ENCODE assay signal across 33 cellular contexts in genomic region chr6:81238390-81238789, GRCh38.
"Had no signal": no experiment of that assay in that cellular context is flagged by ENCODE, and none has a peak within 500 bp of the region (broad histone marks: within the 10 kb centered on the region; RNA-seq: fewer than 3 reads in every experiment).

No MANE protein-coding gene starts in this region.

- H3K4me1 ChIP-seq: adrenal gland, body of pancreas, breast epithelium had no signal

- H3K27ac ChIP-seq: adrenal gland, body of pancreas, brain microvascular endothelial cell, breast epithelium, VCaP had no signal

- H3K27ac Mint-ChIP-seq: activated B cell treated with CpG ODN at 0.5 μM for 24 hours; activated CD4-positive, alpha-beta memory T cell treated with anti-CD3 and anti-CD28 coated beads for 36 hours; activated CD4-positive, alpha-beta T cell treated with anti-CD3 and anti-CD28 coated beads, Interleukin-2, amount 10 ng/mL, durations not matched to agents 24 days and 14 days; activated CD8-positive, alpha-beta T cell treated with anti-CD3 and anti-CD28 coated beads for 36 hours; activated naive CD4-positive, alpha-beta T cell treated with anti-CD3 and anti-CD28 coated beads, Interleukin-2, amount 10 ng/mL, durations not matched to agents 7 days and 5 days; activated naive CD4-positive, alpha-beta T cell treated with anti-CD3 and anti-CD28 coated beads, Interleukin-2, amount 50 U/mL, for 24 hours; activated naive CD8-positive, alpha-beta T cell; activated naive CD8-positive, alpha-beta T cell treated with anti-CD3 and anti-CD28 coated beads, Interleukin-2, amount 10 ng/mL, durations not matched to agents 7 days and 5 days; activated naive CD8-positive, alpha-beta T cell treated with anti-CD3 and anti-CD28 coated beads, Interleukin-2, amount 50 U/mL, for 24 hours; activated T-helper 2 cell treated with anti-CD3 and anti-CD28 coated beads, Interferon-gamma antibody, Interleukin-2, Interleukin-4, amounts not matched to agents 10 μg/mL and 5 μg/mL and 100 μg/mL, durations not matched to agents 14 hours and 24 hours and 36 hours; T-helper 1 cell treated with Interleukin-12 subunit alpha and Interleukin-12 subunit beta and Interleukin-4 antibody, amounts not matched to agents 30 μg/mL and 1 μg/mL, for 36 hours; T-helper 2 cell treated with Interferon-gamma antibody and Interleukin-4, amounts not matched to agents 5 μg/mL and 100 μg/mL, for 36 hours had no signal

- H3K27me3 ChIP-seq: adrenal gland, body of pancreas, brain microvascular endothelial cell, breast epithelium had no signal

- H3K36me3 Mint-ChIP-seq: activated CD4-positive, alpha-beta memory T cell treated with anti-CD3 and anti-CD28 coated beads for 36 hours; activated naive CD4-positive, alpha-beta T cell treated with anti-CD3 and anti-CD28 coated beads, Interleukin-2, amount 10 ng/mL, durations not matched to agents 7 days and 5 days; activated naive CD4-positive, alpha-beta T cell treated with anti-CD3 and anti-CD28 coated beads, Interleukin-2, amount 50 U/mL, for 24 hours; activated naive CD8-positive, alpha-beta T cell; activated naive CD8-positive, alpha-beta T cell treated with anti-CD3 and anti-CD28 coated beads, Interleukin-2, amount 10 ng/mL, durations not matched to agents 7 days and 5 days had no signal

- DNase-seq: activated B cell treated with CpG ODN at 0.5 μM for 24 hours; activated CD4-positive, alpha-beta memory T cell treated with anti-CD3 and anti-CD28 coated beads for 36 hours; activated CD4-positive, alpha-beta T cell treated with anti-CD3 and anti-CD28 coated beads for 4 hours; activated CD4-positive, alpha-beta T cell treated with anti-CD3 and anti-CD28 coated beads, Interleukin-2, amount 10 ng/mL, durations not matched to agents 24 days and 14 days; activated CD4-positive, alpha-beta T cell treated with anti-CD3 and anti-CD28 coated beads, Interleukin-2, amount 50 U/mL, for 1 hour; activated CD4-positive, alpha-beta T cell treated with anti-CD3 and anti-CD28 coated beads, Interleukin-2, amount 50 U/mL, for 4 hours; activated CD4-positive, CD25-positive, alpha-beta regulatory T cell treated with anti-CD3 and anti-CD28 coated beads, Interleukin-2, amount 50 U/mL, for 72 hours; activated CD8-positive, alpha-beta memory T cell treated with anti-CD3 and anti-CD28 coated beads, Interleukin-2, amount 50 U/mL, for 4 hours; activated CD8-positive, alpha-beta T cell treated with anti-CD3 and anti-CD28 coated beads for 36 hours; activated effector memory CD4-positive, alpha-beta T cell treated with Interleukin-2 at 50 U/mL for 16 hours; activated gamma-delta T cell; activated naive CD4-positive, alpha-beta T cell treated with anti-CD3 and anti-CD28 coated beads, Interleukin-2, amount 10 ng/mL, durations not matched to agents 7 days and 5 days; activated naive CD4-positive, alpha-beta T cell treated with Interleukin-2 at 50 U/mL for 16 hours; activated naive CD8-positive, alpha-beta T cell treated with anti-CD3 and anti-CD28 coated beads, Interleukin-2, amount 10 ng/mL, durations not matched to agents 7 days and 5 days; activated naive CD8-positive, alpha-beta T cell treated with anti-CD3 and anti-CD28 coated beads, Interleukin-2, amount 50 U/mL, for 24 hours; activated T-cell treated with anti-CD3 and anti-CD28 coated beads for 4 hours; activated T-cell treated with anti-CD3 and anti-CD28 coated beads, Interleukin-2, amount 50 U/mL, for 1 hour; activated T-cell treated with anti-CD3 and anti-CD28 coated beads, Interleukin-2, amount 50 U/mL, for 4 hours; adrenal gland; amniotic stem cell; aorta; body of pancreas; brain microvascular endothelial cell; central memory CD4-positive, alpha-beta T cell; T-helper 2 cell; T-helper 9 cell had no signal

- H3K9me3 ChIP-seq: adrenal gland, body of pancreas, breast epithelium had no signal

- H3K4me3 ChIP-seq: adrenal gland, body of pancreas, breast epithelium had no signal

- H3K36me3 ChIP-seq: adrenal gland, brain microvascular endothelial cell, breast epithelium had no signal

- H3K9me3 Mint-ChIP-seq: activated B cell treated with CpG ODN at 0.5 μM for 24 hours; activated CD4-positive, alpha-beta T cell treated with anti-CD3 and anti-CD28 coated beads, Interleukin-2, amount 10 ng/mL, durations not matched to agents 24 days and 14 days; activated CD8-positive, alpha-beta T cell treated with anti-CD3 and anti-CD28 coated beads for 36 hours; activated naive CD4-positive, alpha-beta T cell treated with anti-CD3 and anti-CD28 coated beads, Interleukin-2, amount 10 ng/mL, durations not matched to agents 7 days and 5 days; activated naive CD4-positive, alpha-beta T cell treated with anti-CD3 and anti-CD28 coated beads, Interleukin-2, amount 50 U/mL, for 24 hours; activated naive CD8-positive, alpha-beta T cell treated with anti-CD3 and anti-CD28 coated beads, Interleukin-2, amount 10 ng/mL, durations not matched to agents 7 days and 5 days; activated naive CD8-positive, alpha-beta T cell treated with anti-CD3 and anti-CD28 coated beads, Interleukin-2, amount 50 U/mL, for 24 hours; activated T-cell treated with anti-CD3 and anti-CD28 coated beads, Interleukin-2, amount 50 U/mL, for 4 hours; T-helper 2 cell treated with Interferon-gamma antibody and Interleukin-4, amounts not matched to agents 5 μg/mL and 100 μg/mL, for 36 hours had no signal

- H3K4me1 Mint-ChIP-seq: activated B cell treated with CpG ODN at 0.5 μM for 24 hours; activated CD4-positive, alpha-beta T cell treated with anti-CD3 and anti-CD28 coated beads, Interleukin-2, amount 10 ng/mL, durations not matched to agents 24 days and 14 days; activated naive CD4-positive, alpha-beta T cell treated with anti-CD3 and anti-CD28 coated beads, Interleukin-2, amount 10 ng/mL, durations not matched to agents 7 days and 5 days; activated naive CD4-positive, alpha-beta T cell treated with anti-CD3 and anti-CD28 coated beads, Interleukin-2, amount 50 U/mL, for 24 hours; activated naive CD8-positive, alpha-beta T cell treated with anti-CD3 and anti-CD28 coated beads, Interleukin-2, amount 10 ng/mL, durations not matched to agents 7 days and 5 days; activated naive CD8-positive, alpha-beta T cell treated with anti-CD3 and anti-CD28 coated beads, Interleukin-2, amount 50 U/mL, for 24 hours had no signal

- H3K27me3 Mint-ChIP-seq: activated B cell treated with CpG ODN at 0.5 μM for 24 hours; activated CD4-positive, alpha-beta memory T cell treated with anti-CD3 and anti-CD28 coated beads for 36 hours; activated CD4-positive, alpha-beta T cell treated with anti-CD3 and anti-CD28 coated beads, Interleukin-2, amount 10 ng/mL, durations not matched to agents 24 days and 14 days; activated CD8-positive, alpha-beta T cell treated with anti-CD3 and anti-CD28 coated beads for 36 hours; activated naive CD4-positive, alpha-beta T cell treated with anti-CD3 and anti-CD28 coated beads, Interleukin-2, amount 10 ng/mL, durations not matched to agents 7 days and 5 days; activated naive CD4-positive, alpha-beta T cell treated with anti-CD3 and anti-CD28 coated beads, Interleukin-2, amount 50 U/mL, for 24 hours; activated naive CD8-positive, alpha-beta T cell; activated naive CD8-positive, alpha-beta T cell treated with anti-CD3 and anti-CD28 coated beads, Interleukin-2, amount 10 ng/mL, durations not matched to agents 7 days and 5 days; activated naive CD8-positive, alpha-beta T cell treated with anti-CD3 and anti-CD28 coated beads, Interleukin-2, amount 50 U/mL, for 24 hours had no signal

- ATAC-seq: activated CD8-positive, alpha-beta T cell treated with anti-CD3 and anti-CD28 coated beads for 36 hours; activated naive CD8-positive, alpha-beta T cell treated with anti-CD3 and anti-CD28 coated beads, Interleukin-2, amount 50 U/mL, for 24 hours; activated T-cell treated with anti-CD3 and anti-CD28 coated beads, Interleukin-2, amount 50 U/mL, for 4 hours; body of pancreas had no signal

- H3K4me3 Mint-ChIP-seq: activated B cell treated with CpG ODN at 0.5 μM for 24 hours; activated CD4-positive, alpha-beta memory T cell treated with anti-CD3 and anti-CD28 coated beads for 36 hours; activated CD4-positive, alpha-beta T cell treated with anti-CD3 and anti-CD28 coated beads, Interleukin-2, amount 10 ng/mL, durations not matched to agents 24 days and 14 days; activated CD8-positive, alpha-beta T cell treated with anti-CD3 and anti-CD28 coated beads for 36 hours; activated naive CD4-positive, alpha-beta T cell treated with anti-CD3 and anti-CD28 coated beads, Interleukin-2, amount 10 ng/mL, durations not matched to agents 7 days and 5 days; activated naive CD4-positive, alpha-beta T cell treated with anti-CD3 and anti-CD28 coated beads, Interleukin-2, amount 50 U/mL, for 24 hours; activated naive CD8-positive, alpha-beta T cell; activated naive CD8-positive, alpha-beta T cell treated with anti-CD3 and anti-CD28 coated beads, Interleukin-2, amount 10 ng/mL, durations not matched to agents 7 days and 5 days; activated naive CD8-positive, alpha-beta T cell treated with anti-CD3 and anti-CD28 coated beads, Interleukin-2, amount 50 U/mL, for 24 hours; activated T-cell treated with anti-CD3 and anti-CD28 coated beads, Interleukin-2, amount 50 U/mL, for 4 hours; T-helper 1 cell treated with Interleukin-12 subunit alpha and Interleukin-12 subunit beta and Interleukin-4 antibody, amounts not matched to agents 30 μg/mL and 1 μg/mL, for 36 hours; T-helper 2 cell treated with Interferon-gamma antibody and Interleukin-4, amounts not matched to agents 5 μg/mL and 100 μg/mL, for 36 hours had no signal
